Comparison of ENCODE assay signal across 11 cellular contexts in genomic region chr21:44206698-44207676, GRCh38. TPM values are rescaled to one million over a fixed set of nuclear protein-coding genes. Genes with fewer than 3 reads are reported as not detected.
DNase-seq lines count a peak whose midpoint lies in the region; ATAC-seq, FAIRE-seq and TF ChIP-seq lines count a peak whose summit lies in the region.
"Not testable (repeated sequence)": the region's sequence is repeated elsewhere in the genome, so short reads cannot be mapped to it uniquely, and the experiment has no call there.
"Had no signal": no experiment of that assay in that cellular context is flagged by ENCODE, and none has a peak within 500 bp of the region (broad histone marks: within the 10 kb centered on the region; RNA-seq: fewer than 3 reads in every experiment).

No MANE protein-coding gene starts in this region.

- CTCF ChIA-PET in PC-3 (lab: Charles Lee); GM12878 (lab: Yijun Ruan, JAX): not testable (repeated sequence)

- TF ChIP-seq RAD21 in GM12878 (IDR thresholded peaks at IDR 0.05; ENCODE audit: insufficient read depth, low read depth, low read length), result not testable (repeated sequence)

- not testable (repeated sequence) for H4K20me1 ChIP-seq in PC-3 (ENCODE audit: low read length); GM12878 (ENCODE audit: control insufficient read depth, insufficient read depth)

- not testable (repeated sequence) for H2AFZ ChIP-seq in PC-3 (ENCODE audit: low read length); GM12878 (ENCODE audit: control insufficient read depth, low read depth, low read length)

- FAIRE-seq in GM12878 (lab: Jason Lieb, UNC), result peak; percentile 86

- not testable (repeated sequence) for H3K4me1 ChIP-seq in PC-3 (ENCODE audit: insufficient read depth, low read length); GM12878 (ENCODE audit: control insufficient read depth, insufficient read depth, low read length); lower lobe of right lung; upper lobe of left lung

- SMC1A ChIA-PET in GM12878 (lab: Charles Lee; ENCODE audit: uncharacterized antibody, unreplicated experiment), result not testable (repeated sequence)

- not testable (repeated sequence) for TF ChIP-seq EP300 in GM12878 (IDR thresholded peaks at IDR 0.05; ENCODE audit: borderline replicate concordance in 1 of 2, control insufficient read depth in 1 of 2, low read depth in 2 of 2, low read length in 2 of 2); upper lobe of left lung (IDR thresholded peaks at IDR 0.05)

- in situ Hi-C loops in GM12878 (cut with MboI), result not testable (repeated sequence)

- TF ChIP-seq CTCF in PC-3 (conservative IDR thresholded peaks at IDR 0.05; ENCODE audit: low read depth, low read length); GM12878 (IDR thresholded peaks at IDR 0.05 in 2 of 3, conservative IDR thresholded peaks at IDR 0.05 in 1 of 3; ENCODE audit: control insufficient read depth in 2 of 3, extremely low read depth in 1 of 3, insufficient read depth in 1 of 3, low read depth in 3 of 3, low read length in 3 of 3); lower lobe of right lung (IDR thresholded peaks at IDR 0.05); upper lobe of left lung (IDR thresholded peaks at IDR 0.05): not testable (repeated sequence)

- not testable (repeated sequence) for H3K36me3 ChIP-seq in PC-3 (ENCODE audit: low read depth, low read length); GM12878 (ENCODE audit: control insufficient read depth in 2 of 2, insufficient read depth in 2 of 2, low read length in 1 of 2); lower lobe of right lung; upper lobe of left lung

- RAD21 ChIA-PET in GM12878 (lab: Charles Lee; ENCODE audit: unreplicated experiment), result not testable (repeated sequence)

- H3K9ac ChIP-seq in PC-3 (ENCODE audit: low read length); GM12878 (ENCODE audit: control insufficient read depth, insufficient read depth, low read length): not testable (repeated sequence)

- ATAC-seq in GM18520 (IDR thresholded peaks at IDR 0.05; ENCODE audit: unreplicated experiment), result peak; percentile 65
- peak; percentile 48 for ATAC-seq in GM21367 (IDR thresholded peaks at IDR 0.05; ENCODE audit: unreplicated experiment)
- ATAC-seq in HG02678 (IDR thresholded peaks at IDR 0.05; ENCODE audit: unreplicated experiment), result peak; percentile 57
- peak; percentile 70 for ATAC-seq in HG03108 (IDR thresholded peaks at IDR 0.05; ENCODE audit: unreplicated experiment)
- peak; percentile 39 for ATAC-seq in PC-3
- ATAC-seq in GM12878, result peak; percentile 84
- ATAC-seq in lower lobe of right lung, result peak; percentile 74 to 79
- ATAC-seq in upper lobe of left lung (ENCODE audit: low FRiP score in 2 of 2), result peak; percentile 24 to 52

- H3K4me2 ChIP-seq in PC-3 (ENCODE audit: low read length); GM12878 (ENCODE audit: control insufficient read depth, insufficient read depth): not testable (repeated sequence)

- intact Hi-C loops in PC-3 (cut with micrococcal nuclease); GM12878 (cut with micrococcal nuclease; ENCODE audit: unreplicated experiment); lower lobe of right lung (cut with DNase I): not testable (repeated sequence)

- POLR2A ChIA-PET in PC-3 (lab: Charles Lee; ENCODE audit: unreplicated experiment); GM12878 (lab: Charles Lee): not testable (repeated sequence)

- TF ChIP-seq POLR2A in GM12878 (IDR thresholded peaks at IDR 0.05; ENCODE audit: low read depth, low read length); upper lobe of left lung (IDR thresholded peaks at IDR 0.05): not testable (repeated sequence)

- not testable (repeated sequence) for H3K79me2 ChIP-seq in PC-3 (ENCODE audit: low read length); GM12878 (ENCODE audit: control insufficient read depth, insufficient read depth, low read length)

- not testable (repeated sequence) for H3F3A ChIP-seq in PC-3 (ENCODE audit: low read length, unreplicated experiment)

- H3K9me2 ChIP-seq in PC-3 (replicated peaks; ENCODE audit: low read length), result not testable (repeated sequence)

- H3K9me3 ChIP-seq in PC-3 (ENCODE audit: low read length); GM12878 (replicated peaks; ENCODE audit: control insufficient read depth, insufficient read depth, low read length); lower lobe of right lung; upper lobe of left lung: not testable (repeated sequence)

- BruUV-seq in PC-3 (replicated peaks; lab: Mats Ljungman, UMichigan); GM12878 (replicated peaks; lab: Mats Ljungman, UMichigan): not testable (repeated sequence)

- no CpG with 5 or more reads among the region's 33 CpGs for WGBS in GM12878 (ENCODE audit: insufficient coverage, insufficient replicate concordance, low lambda C conversion rate, missing lambda C conversion rate)
- WGBS in upper lobe of left lung, 2 donors, result no CpG with 5 or more reads among the region's 33 CpGs

- not testable (repeated sequence) for H3K27me3 ChIP-seq in PC-3 (ENCODE audit: low read length); GM12878 (replicated peaks in 1 of 2; ENCODE audit: control insufficient read depth in 2 of 2, insufficient read depth in 2 of 2, low read length in 1 of 2); lower lobe of right lung (ENCODE audit: low read depth); upper lobe of left lung

- not testable (repeated sequence) for H3K27ac ChIP-seq in PC-3 (ENCODE audit: low read length); GM12878 (ENCODE audit: control insufficient read depth, insufficient read depth); lower lobe of right lung; upper lobe of left lung

- DNase-seq in PC-3; GM12878 (ENCODE audit: low read depth, low spot score); lower lobe of right lung; upper lobe of left lung: not testable (repeated sequence)

- H3K4me3 ChIP-seq in PC-3 (ENCODE audit: low read length); GM12878; lower lobe of right lung; upper lobe of left lung: not testable (repeated sequence)

RNA-seq across cellular contexts. Expression of gene ICOSLG, which starts 33.8 kb away (rescaled TPM):
- total RNA-seq in PC-3 (2014; rRNA removed) (11.6 and 14.8 TPM in 2 replicates), GM12878 (2014; rRNA removed) (5.6 and 6.3 TPM in 2 replicates), GM12878 (2014; rRNA removed; fragmentation: Illumina TruSeq; extraction: Trizol) (3.5 and 3.8 TPM in 2 replicates), GM12878 (2021) (15.1 and 16.4 TPM in 2 replicates), lower lobe of right lung (11.6 TPM), upper lobe of left lung (10 to 100 TPM in 2 of 6 donors, 1 to 10 TPM in 4; 1.8 to 16.4 (median 9.0) TPM)
- 61.3 and 69.5 TPM in 2 replicates for total RNA-seq in GM12878 (2013; cell fraction: nucleolus; rRNA removed)
- 8.4 TPM for polyA plus RNA-seq in GM12878 (2011; ENCODE audit: low read depth)
- polyA plus RNA-seq in GM12878 (2011; rRNA removed) (6.6 and 16.3 TPM in 2 replicates), GM12878 (2014; fragmentation: Illumina TruSeq; extraction: Trizol) (5.1 and 13.9 TPM in 2 replicates), GM12878 (2014; fragmentation: Nextera tagmentation; extraction: Ambion mirVana) (1 to 10 TPM in 1 of 2 experiments, under 1 TPM in 1; 0.84 to 1.5 TPM), GM12878 (2014; rRNA removed) (11.5 and 11.7 TPM in 2 replicates), GM12878 (2016; fragmentation: Nextera tagmentation; extraction: Ambion mirVana) (1 to 10 TPM; 5.3 to 6.2 TPM)
- polyA plus RNA-seq in GM12878 (2011; cell fraction: cytosol; rRNA removed), result 11.5 and 12.4 TPM in 2 replicates
- 38.7 and 45.9 TPM in 2 replicates for polyA plus RNA-seq in GM12878 (2011; cell fraction: nucleus; rRNA removed)
- polyA plus RNA-seq in GM12878 (2012), result 14.8 and 16.7 TPM in 2 replicates
- polyA minus RNA-seq in GM12878 (2011; rRNA and poly(A)+ RNA removed), result 10.8 and 11.6 TPM in 2 replicates
- 4.9 and 9.8 TPM in 2 replicates for polyA minus RNA-seq in GM12878 (2011; cell fraction: cytosol; rRNA and poly(A)+ RNA removed)
- 7.0 and 12.5 TPM in 2 replicates for polyA minus RNA-seq in GM12878 (2011; cell fraction: nucleus; rRNA and poly(A)+ RNA removed)

RNA-seq across cellular contexts. Expression of gene DNMT3L, which starts 54.7 kb away (rescaled TPM):
- not detected in 2 replicates for total RNA-seq in PC-3 (2014; rRNA removed)
- total RNA-seq in GM12878 (2013; cell fraction: nucleolus; rRNA removed), result not detected in 2 replicates
- not detected in 2 replicates for total RNA-seq in GM12878 (2014; rRNA removed)
- total RNA-seq in GM12878 (2014; rRNA removed; fragmentation: Illumina TruSeq; extraction: Trizol), result not detected in 2 replicates
- not detected in 2 replicates for total RNA-seq in GM12878 (2021)
- polyA plus RNA-seq in GM12878 (2011; ENCODE audit: low read depth), result not detected
- not detected in 2 replicates for polyA plus RNA-seq in GM12878 (2011; rRNA removed)
- not detected in 2 replicates for polyA plus RNA-seq in GM12878 (2011; cell fraction: cytosol; rRNA removed)
- polyA plus RNA-seq in GM12878 (2011; cell fraction: nucleus; rRNA removed), result not detected in 2 replicates
- polyA plus RNA-seq in GM12878 (2012), result not detected in 2 replicates
- not detected in 2 replicates for polyA plus RNA-seq in GM12878 (2014; fragmentation: Illumina TruSeq; extraction: Trizol)
- polyA plus RNA-seq in GM12878 (2014; fragmentation: Nextera tagmentation; extraction: Ambion mirVana), result not detected
- polyA plus RNA-seq in GM12878 (2014; rRNA removed), result not detected in 2 replicates
- not detected for polyA plus RNA-seq in GM12878 (2016; fragmentation: Nextera tagmentation; extraction: Ambion mirVana)
- polyA minus RNA-seq in GM12878 (2011; rRNA and poly(A)+ RNA removed), result not detected in 2 replicates
- not detected in 2 replicates for polyA minus RNA-seq in GM12878 (2011; cell fraction: cytosol; rRNA and poly(A)+ RNA removed)
- not detected in 2 replicates for polyA minus RNA-seq in GM12878 (2011; cell fraction: nucleus; rRNA and poly(A)+ RNA removed)
- not detected for total RNA-seq in lower lobe of right lung
- total RNA-seq in upper lobe of left lung, result not detected
- total RNA-seq: fibroblast of villous mesenchyme, mammary epithelial cell, tibial nerve had no signal
- polyA plus RNA-seq: mammary epithelial cell had no signal
